In the genomic region with DNA sequence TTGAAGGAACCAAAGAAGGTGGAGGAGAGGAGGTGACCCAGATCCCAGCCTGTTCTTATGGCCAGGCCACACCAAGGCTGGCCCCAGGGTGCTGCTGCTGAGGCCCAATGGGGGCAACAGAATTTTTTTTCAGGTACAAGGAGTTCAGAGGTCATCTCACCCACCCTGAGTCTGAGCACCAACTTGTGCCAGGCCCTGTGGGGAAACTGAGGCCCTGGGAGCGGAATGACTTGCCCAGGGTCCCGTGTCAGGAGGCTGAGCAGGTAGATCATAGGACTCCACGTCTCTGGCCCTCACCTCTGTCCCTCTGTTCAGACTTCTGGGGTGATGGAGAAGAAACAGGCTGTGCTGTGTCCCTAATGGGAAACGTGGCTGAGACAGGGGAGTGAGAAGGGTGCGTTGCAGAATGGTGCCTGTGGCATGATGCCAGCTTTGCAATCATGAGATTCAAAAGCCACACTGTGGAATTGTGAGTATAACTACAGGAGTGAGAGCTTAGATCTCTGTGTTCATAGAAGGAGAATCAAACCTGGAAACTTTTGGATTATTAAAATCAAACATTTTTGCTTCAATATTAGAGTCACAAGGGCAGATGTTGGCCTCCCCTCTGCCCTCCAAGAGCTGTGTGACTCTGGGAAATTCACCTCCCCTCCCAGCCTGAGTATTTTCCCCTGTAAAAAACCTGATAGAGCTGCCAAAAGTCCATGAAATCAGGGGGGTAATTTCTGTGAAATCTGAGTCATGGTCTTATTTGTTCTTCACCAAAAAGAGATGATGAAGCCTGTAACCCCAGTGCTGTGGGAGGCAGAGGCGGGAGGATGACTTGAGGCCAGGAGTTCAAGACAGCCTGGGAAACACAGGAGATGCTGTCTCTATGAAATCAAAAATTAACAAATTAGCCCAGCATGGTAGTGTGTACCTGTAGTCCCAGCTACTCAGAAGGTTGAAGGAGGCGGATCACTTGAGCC, we compare ENCODE assay signal across 8 cellular contexts. TPM values are rescaled to one million over a fixed set of nuclear protein-coding genes. Genes with fewer than 3 reads are reported as not detected.
A peak's percentile ranks its signal among the peaks of the same experiment; 100 is the strongest.
DNase-seq lines count a peak whose midpoint lies in the region; ATAC-seq and TF ChIP-seq lines count a peak whose summit lies in the region.

No MANE protein-coding gene starts in this region.

- peak; percentile 46 to 58 for ATAC-seq in activated CD4-positive, CD25-positive, alpha-beta regulatory T cell treated with anti-CD3 and anti-CD28 coated beads, Interleukin-2, amount 50 U/mL, for 24 hours
- ATAC-seq in mucosa of descending colon (peak; percentile 6), HG02642 (IDR thresholded peaks at IDR 0.05; ENCODE audit: poor library complexity, unreplicated experiment) (no peak), HG02870 (IDR thresholded peaks at IDR 0.05; ENCODE audit: unreplicated experiment) (no peak)

- no peaks in the 10 kb centered on the region for H3K36me3 ChIP-seq in ascending aorta
- H3K36me3 ChIP-seq in mucosa of descending colon (ENCODE audit: low read depth) = no peaks in the 10 kb centered on the region
- no peaks in the 10 kb centered on the region for H3K36me3 ChIP-seq in tibial nerve

- no peak for TF ChIP-seq CTCF in ascending aorta (IDR thresholded peaks at IDR 0.05)
- TF ChIP-seq CTCF in mucosa of descending colon (IDR thresholded peaks at IDR 0.05) = no peak
- no peak for TF ChIP-seq CTCF in tibial nerve (IDR thresholded peaks at IDR 0.05)

- WGBS in tibial nerve, 2 donors = 53 to 54% methylated on average over 7 of the region's 7 CpGs

- TF ChIP-seq EP300 in tibial nerve (IDR thresholded peaks at IDR 0.05) = no peak

- H3K27ac ChIP-seq in ascending aorta (peak overlapping the region; percentile 69 to 78), tibial nerve (peak overlapping the region; percentile 41 to 88 (median 80))

- TF ChIP-seq POLR2A in tibial nerve (IDR thresholded peaks at IDR 0.05) = no peak

- H3K9me3 ChIP-seq in ascending aorta (peaks cover 0 to 3% of the 10 kb centered on the region in 2 donors), mucosa of descending colon (no peaks in the 10 kb centered on the region), tibial nerve (no peaks in the 10 kb centered on the region)

- DNase-seq in activated CD4-positive, CD25-positive, alpha-beta regulatory T cell treated with anti-CD3 and anti-CD28 coated beads, Interleukin-2, amount 50 U/mL, for 72 hours = no peak
- no peak for DNase-seq in ascending aorta (ENCODE audit: low spot score in 2 of 2)
- DNase-seq in mucosa of descending colon = peak in 1 of 3 donors; percentile 33
- DNase-seq in tibial nerve (ENCODE audit: low spot score in 2 of 2) = peak in 1 of 2 donors; percentile 68
- DNase-seq in COLO829 (ENCODE audit: low spot score) = no peak

- peaks cover 0 to 20% of the 10 kb centered on the region in 2 donors for H3K4me1 ChIP-seq in ascending aorta
- H3K4me1 ChIP-seq in mucosa of descending colon (ENCODE audit: low read depth) = peaks cover 25% of the 10 kb centered on the region
- H3K4me1 ChIP-seq in tibial nerve = peaks cover 0 to 48% (median 25%) of the 10 kb centered on the region in 4 donors

- H3K27me3 ChIP-seq in ascending aorta (no peaks in the 10 kb centered on the region), tibial nerve (no peaks in the 10 kb centered on the region)

- H3K4me3 ChIP-seq in ascending aorta (peak overlapping the region; percentile 52 to 63), mucosa of descending colon (no peak overlapping the region), tibial nerve (peak overlapping the region; percentile 7 to 54 (median 38))

- intact Hi-C loops in ascending aorta (cut with DNase I) (loop anchor here (1.0 kb wide), 1 partner anchor 15 kb away; the partner anchor contains the start of gene APOL2), mucosa of descending colon (cut with DNase I, micrococcal nuclease) (no loop called here)

RNA-seq across cellular contexts. Expression of gene APOL1, which starts 0.9 kb away (rescaled TPM):
- total RNA-seq in ascending aorta (30.1 TPM), mucosa of descending colon (10 to 100 TPM; 26.0 to 85.7 (median 68.5) TPM), tibial nerve (10 to 100 TPM in 3 of 4 donors, 1 to 10 TPM in 1; 8.3 to 16.8 (median 10.1) TPM)

RNA-seq across cellular contexts. Expression of gene APOL2, which starts 14.5 kb away (rescaled TPM):
- total RNA-seq in ascending aorta (34.3 TPM), mucosa of descending colon (10 to 100 TPM; 46.3 to 64.8 (median 56.3) TPM), tibial nerve (100 to 1,000 TPM in 1 of 4 donors, 10 to 100 TPM in 3; 76.9 to 112 (median 79.4) TPM)

RNA-seq across cellular contexts. Expression of gene APOL4, which starts 52.2 kb away (rescaled TPM):
- total RNA-seq in ascending aorta (not detected), mucosa of descending colon (1 to 10 TPM; 1.7 to 4.3 (median 2.7) TPM), tibial nerve (10 to 100 TPM in 2 of 4 donors, 1 to 10 TPM in 2; 1.2 to 57.6 (median 11.2) TPM)

Comparison
In these comparisons a context has a peak if more than half of its experiments do, and no peak if none do; other contexts are left out.
1. ATAC-seq: peak in activated CD4-positive, CD25-positive, alpha-beta regulatory T cell treated with anti-CD3 and anti-CD28 coated beads, Interleukin-2, amount 50 U/mL, for 24 hours (2 of 2) and mucosa of descending colon (single experiment); none in HG02642 (single experiment) and HG02870 (single experiment).